In the genomic region with DNA sequence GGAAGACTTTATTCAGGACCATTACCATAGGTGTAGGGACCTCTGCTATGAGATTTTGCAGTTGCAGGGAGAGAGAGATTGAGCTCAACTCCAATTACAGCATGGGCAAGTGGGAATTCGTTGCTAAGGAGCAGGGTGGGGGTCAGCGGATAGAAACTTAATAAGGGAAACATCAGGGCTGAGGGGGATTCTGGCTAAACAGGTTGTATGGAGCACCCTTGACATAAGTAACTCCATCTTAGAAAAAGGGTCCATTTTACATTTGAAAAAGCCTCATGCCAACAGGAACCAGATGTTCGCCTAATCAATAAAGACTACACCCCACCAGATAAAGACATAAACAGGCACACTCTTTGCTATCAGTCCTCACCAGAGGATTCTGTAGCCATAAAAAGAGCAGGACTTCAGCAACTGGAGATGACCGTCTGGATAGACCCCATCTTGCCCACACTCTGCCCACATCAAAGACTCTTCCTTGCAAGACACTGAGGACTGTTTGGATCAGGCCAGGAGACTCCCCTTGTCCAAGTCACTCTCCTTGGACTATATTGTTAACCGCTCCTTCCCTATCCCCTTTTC, we compare ENCODE assay signal across 24 cellular contexts. TPM values are rescaled to one million over a fixed set of nuclear protein-coding genes. Genes with fewer than 3 reads are reported as not detected.
DNase-seq lines count a peak whose midpoint lies in the region; ATAC-seq and TF ChIP-seq lines count a peak whose summit lies in the region.
"Had no signal": no experiment of that assay in that cellular context is flagged by ENCODE, and none has a peak within 500 bp of the region (broad histone marks: within the 10 kb centered on the region; RNA-seq: fewer than 3 reads in every experiment).

No MANE protein-coding gene starts in this region.

- TF ChIP-seq CTCF in brain (conservative IDR thresholded peaks at IDR 0.05) (no peak), neural progenitor cell (IDR thresholded peaks at IDR 0.05) (no peak), left lung (IDR thresholded peaks at IDR 0.05) (no peak), lower leg skin (IDR thresholded peaks at IDR 0.05) (no peak)

- H3K4me3 ChIP-seq in neural progenitor cell (no peak overlapping the region), left lung (no peak overlapping the region), lower leg skin (ENCODE audit: low read depth, poor library complexity, severe bottlenecking) (no peak overlapping the region)
- H3K4me3 ChIP-seq: SJCRH30 had no signal

- peaks cover 13% of the 10 kb centered on the region for H3K4me1 ChIP-seq in neural progenitor cell
- peaks cover 7 to 10% of the 10 kb centered on the region in 2 donors for H3K4me1 ChIP-seq in left lung

- H4K20me1 ChIP-seq in neural progenitor cell (ENCODE audit: low read depth) = peaks cover 4% of the 10 kb centered on the region

- no peak overlapping the region for H3K27ac Mint-ChIP-seq in activated naive CD8-positive, alpha-beta T cell
- no peak overlapping the region for H3K27ac Mint-ChIP-seq in activated naive CD8-positive, alpha-beta T cell treated with anti-CD3 and anti-CD28 coated beads, Interleukin-2, amount 50 U/mL, for 24 hours
- H3K27ac Mint-ChIP-seq in brain (peak overlapping the region in 2 of 5 experiments; percentile 11 to 44), neural progenitor cell (no peak overlapping the region)
- H3K27ac Mint-ChIP-seq in stimulated activated naive B cell treated with anti-CD40 and anti-IgM and Interleukin-4, amounts not matched to agents 10 μg/mL and 1 μg/mL and 100 μg/mL, for 72 hours = no peak overlapping the region
- H3K27ac Mint-ChIP-seq: H9, HFFc6 had no signal

- peaks cover 2% of the 10 kb centered on the region for H3K27me3 Mint-ChIP-seq in activated naive CD8-positive, alpha-beta T cell
- peaks cover 23% of the 10 kb centered on the region for H3K27me3 Mint-ChIP-seq in activated naive CD8-positive, alpha-beta T cell treated with anti-CD3 and anti-CD28 coated beads, Interleukin-2, amount 50 U/mL, for 24 hours
- H3K27me3 Mint-ChIP-seq in brain (peaks cover 9% of the 10 kb centered on the region), neural progenitor cell (ENCODE audit: insufficient read depth, low read depth) (peaks cover 27% of the 10 kb centered on the region)
- peaks cover 27 to 60% of the 10 kb centered on the region in 2 donors for H3K27me3 Mint-ChIP-seq in stimulated activated naive B cell treated with anti-CD40 and anti-IgM and Interleukin-4, amounts not matched to agents 10 μg/mL and 1 μg/mL and 100 μg/mL, for 72 hours

- no peak for DNase-seq in activated naive CD8-positive, alpha-beta T cell treated with anti-CD3 and anti-CD28 coated beads, Interleukin-2, amount 50 U/mL, for 24 hours
- DNase-seq in OCI-M1 (lab: John Stamatoyannopoulos, UW) (peak; percentile 19), neural progenitor cell (ENCODE audit: low spot score) (no peak), left lung (no peak), lower leg skin (ENCODE audit: low spot score in 2 of 2) (no peak)
- no peak for DNase-seq in stimulated activated naive B cell treated with anti-CD40 and anti-IgM and Interleukin-4, amounts not matched to agents 10 μg/mL and 1 μg/mL and 100 μg/mL, for 72 hours
- DNase-seq: ACHN, C1 segment of cervical spinal cord, DND-41, H9, HFFc6, KBM-7, NCI-H1105, NCI-H2029 treated with DMSO at 0.1 percent for 48 hours, NCI-H2171, NCI-H345, NCI-H524 treated with DMSO at 0.1 percent for 48 hours, NCI-H82, Peyer's patch, SJCRH30 had no signal

- intact Hi-C loops in left lung (cut with DNase I) (no loop called here), lower leg skin (cut with DNase I; ENCODE audit: low total_unique reads) (no loop called here)

- no peak for ATAC-seq in activated naive CD8-positive, alpha-beta T cell treated with anti-CD3 and anti-CD28 coated beads, Interleukin-2, amount 50 U/mL, for 24 hours
- no peak for ATAC-seq in left lung
- ATAC-seq in stimulated activated naive B cell treated with anti-CD40 and anti-IgM and Interleukin-4, amounts not matched to agents 10 μg/mL and 1 μg/mL and 100 μg/mL, for 72 hours (replicated peaks) = no peak
- ATAC-seq: HepG2 had no signal

- WGBS in lower leg skin, 2 donors = 87 to 92% methylated on average over 5 of the region's 5 CpGs

- H3K9me3 ChIP-seq in neural progenitor cell (ENCODE audit: low read depth) = no peaks in the 10 kb centered on the region
- no peaks in the 10 kb centered on the region for H3K9me3 ChIP-seq in left lung
- H3K9me3 ChIP-seq: Peyer's patch had no signal

- no peak overlapping the region for H2AFZ ChIP-seq in neural progenitor cell (replicated peaks)

- H3K4me3 Mint-ChIP-seq in activated naive CD8-positive, alpha-beta T cell = peak overlapping the region; percentile 54
- no peak overlapping the region for H3K4me3 Mint-ChIP-seq in activated naive CD8-positive, alpha-beta T cell treated with anti-CD3 and anti-CD28 coated beads, Interleukin-2, amount 50 U/mL, for 24 hours
- H3K4me3 Mint-ChIP-seq in brain = peak overlapping the region in 4 of 5 experiments; percentile 2 to 88 (median 47)
- H3K4me3 Mint-ChIP-seq in neural progenitor cell = peak overlapping the region; percentile 89
- H3K4me3 Mint-ChIP-seq in stimulated activated naive B cell treated with anti-CD40 and anti-IgM and Interleukin-4, amounts not matched to agents 10 μg/mL and 1 μg/mL and 100 μg/mL, for 72 hours = no peak overlapping the region

- no peak overlapping the region for H3K4me2 ChIP-seq in neural progenitor cell

- no peak overlapping the region for H3K9ac ChIP-seq in neural progenitor cell

- no peaks in the 10 kb centered on the region for H3K36me3 Mint-ChIP-seq in activated naive CD8-positive, alpha-beta T cell
- H3K36me3 Mint-ChIP-seq in activated naive CD8-positive, alpha-beta T cell treated with anti-CD3 and anti-CD28 coated beads, Interleukin-2, amount 50 U/mL, for 24 hours (ENCODE audit: low read depth) = no peaks in the 10 kb centered on the region
- H3K36me3 Mint-ChIP-seq in brain (no peaks in the 10 kb centered on the region), neural progenitor cell (peaks cover 1% of the 10 kb centered on the region)
- H3K36me3 Mint-ChIP-seq in stimulated activated naive B cell treated with anti-CD40 and anti-IgM and Interleukin-4, amounts not matched to agents 10 μg/mL and 1 μg/mL and 100 μg/mL, for 72 hours = no peaks in the 10 kb centered on the region

- TF ChIP-seq POLR2A in lower leg skin (IDR thresholded peaks at IDR 0.05) = no peak

- H3K36me3 ChIP-seq in neural progenitor cell (no peaks in the 10 kb centered on the region), left lung (no peaks in the 10 kb centered on the region)
- H3K36me3 ChIP-seq: Peyer's patch, SJCRH30 had no signal

- peaks cover 19% of the 10 kb centered on the region for H3F3A ChIP-seq in neural progenitor cell (ENCODE audit: low read depth)

- H3K4me1 Mint-ChIP-seq in activated naive CD8-positive, alpha-beta T cell (ENCODE audit: low read depth) = peaks cover 14% of the 10 kb centered on the region
- H3K4me1 Mint-ChIP-seq in activated naive CD8-positive, alpha-beta T cell treated with anti-CD3 and anti-CD28 coated beads, Interleukin-2, amount 50 U/mL, for 24 hours = peaks cover 9% of the 10 kb centered on the region
- H3K4me1 Mint-ChIP-seq in brain (peaks cover 31% of the 10 kb centered on the region), neural progenitor cell (peaks cover 28% of the 10 kb centered on the region)
- H3K4me1 Mint-ChIP-seq in stimulated activated naive B cell treated with anti-CD40 and anti-IgM and Interleukin-4, amounts not matched to agents 10 μg/mL and 1 μg/mL and 100 μg/mL, for 72 hours = peaks cover 6 to 10% of the 10 kb centered on the region in 2 donors

- H3K27ac ChIP-seq in neural progenitor cell (no peak overlapping the region), left lung (no peak overlapping the region)
- H3K27ac ChIP-seq: 22Rv1, Peyer's patch, SJCRH30 had no signal

- no peaks in the 10 kb centered on the region for H3K9me3 Mint-ChIP-seq in activated naive CD8-positive, alpha-beta T cell (ENCODE audit: low read depth)
- H3K9me3 Mint-ChIP-seq in activated naive CD8-positive, alpha-beta T cell treated with anti-CD3 and anti-CD28 coated beads, Interleukin-2, amount 50 U/mL, for 24 hours = no peaks in the 10 kb centered on the region
- H3K9me3 Mint-ChIP-seq in brain = no peaks in the 10 kb centered on the region
- H3K9me3 Mint-ChIP-seq in neural progenitor cell = peaks cover 2% of the 10 kb centered on the region
- no peaks in the 10 kb centered on the region for H3K9me3 Mint-ChIP-seq in stimulated activated naive B cell treated with anti-CD40 and anti-IgM and Interleukin-4, amounts not matched to agents 10 μg/mL and 1 μg/mL and 100 μg/mL, for 72 hours
- H3K9me3 Mint-ChIP-seq: H9, HFFc6 had no signal

- H3K27me3 ChIP-seq in neural progenitor cell (peaks cover 64% of the 10 kb centered on the region), left lung (peaks cover 0 to 41% of the 10 kb centered on the region in 2 donors)
- H3K27me3 ChIP-seq: Peyer's patch had no signal

- H3K79me2 ChIP-seq in neural progenitor cell (ENCODE audit: low read depth) = no peaks in the 10 kb centered on the region

RNA-seq across cellular contexts. Expression of a gene that starts 1.6 kb away (rescaled TPM):
- 38.0 TPM for polyA plus RNA-seq in brain (ENCODE audit: insufficient read depth, low read depth, low replicate concordance)
- total RNA-seq in neural progenitor cell (ENCODE audit: low replicate concordance) = 4.0 and 7.2 TPM in 2 replicates
- total RNA-seq in left lung = 1 to 10 TPM; 2.9 to 3.8 TPM
- total RNA-seq in lower leg skin = 1 to 10 TPM in 2 of 4 donors, under 1 TPM in 2; 0.74 to 1.6 (median 0.99) TPM
- total RNA-seq: HepG2 had no signal

Comparison
In these comparisons a context has a peak if more than half of its experiments do, and no peak if none do; other contexts are left out.
1. H3K4me3 Mint-ChIP-seq: peak in activated naive CD8-positive, alpha-beta T cell (single experiment), brain (4 of 5) and neural progenitor cell (single experiment); none in activated naive CD8-positive, alpha-beta T cell treated with anti-CD3 and anti-CD28 coated beads, Interleukin-2, amount 50 U/mL, for 24 hours (single experiment) and stimulated activated naive B cell treated with anti-CD40 and anti-IgM and Interleukin-4, amounts not matched to agents 10 μg/mL and 1 μg/mL and 100 μg/mL, for 72 hours (0 of 2).